8 cellular contexts compared by ENCODE assay signal in genomic region chr19:5789886-5790572, GRCh38. TPM values are rescaled to one million over a fixed set of nuclear protein-coding genes. Genes with fewer than 3 reads are reported as not detected.
A peak's percentile ranks its signal among the peaks of the same experiment; 100 is the strongest.
DNase-seq lines count a peak whose midpoint lies in the region; ATAC-seq, FAIRE-seq and TF ChIP-seq lines count a peak whose summit lies in the region.

No MANE protein-coding gene starts in this region.

- H3K27ac Mint-ChIP-seq in activated T-cell treated with anti-CD3 and anti-CD28 coated beads, Interleukin-2, amount 50 U/mL, for 24 hours: peak overlapping the region; percentile 100

- FAIRE-seq in GM12878 (lab: Jason Lieb, UNC): no peak

- intact Hi-C loops in GM12878 (cut with micrococcal nuclease; ENCODE audit: unreplicated experiment): loop anchor here (1.0 to 2.0 kb wide), 3 partner anchors 70 to 115 kb away; partner anchors contain the start of genes CATSPERD, LONP1, RPL36 and VMAC
- intact Hi-C loops in lower leg skin (cut with DNase I; ENCODE audit: low total_unique reads): no loop called here
- intact Hi-C loops in sciatic nerve (cut with DNase I): no loop called here

- peaks cover 54% of the 10 kb centered on the region for H3K36me3 Mint-ChIP-seq in activated T-cell treated with anti-CD3 and anti-CD28 coated beads, Interleukin-2, amount 50 U/mL, for 24 hours (ENCODE audit: low read depth)

- H3K79me2 ChIP-seq in GM12878 (ENCODE audit: control insufficient read depth, insufficient read depth, low read length): peaks cover 5% of the 10 kb centered on the region

- no peaks in the 10 kb centered on the region for H3K27me3 Mint-ChIP-seq in activated T-cell treated with anti-CD3 and anti-CD28 coated beads, Interleukin-2, amount 50 U/mL, for 24 hours

- H3K4me2 ChIP-seq in GM12878 (ENCODE audit: control insufficient read depth, insufficient read depth): peak overlapping the region; percentile 97

- TF ChIP-seq RAD21 in GM12878 (IDR thresholded peaks at IDR 0.05; ENCODE audit: insufficient read depth, low read depth, low read length): no peak

- peak overlapping the region; percentile 78 for H2AFZ ChIP-seq in GM12878 (ENCODE audit: control insufficient read depth, low read depth, low read length)

- H3K36me3 ChIP-seq in GM12878 (ENCODE audit: control insufficient read depth in 2 of 2, insufficient read depth in 2 of 2, low read length in 1 of 2) (peaks cover 4 to 27% of the 10 kb centered on the region in 2 experiments; a peak in 3 of 4 replicates), thymus (ENCODE audit: control insufficient read depth, insufficient read depth) (peaks cover 51% of the 10 kb centered on the region)

- DNase-seq in activated T-cell treated with anti-CD3 and anti-CD28 coated beads, Interleukin-2, amount 50 U/mL, for 24 hours: no peak
- DNase-seq in activated T-cell treated with anti-CD3 and anti-CD28 coated beads for 4 hours (no peak), GM12878 (ENCODE audit: low read depth, low spot score) (no peak), lower leg skin (ENCODE audit: low spot score in 2 of 2) (peak; percentile 57 to 92), sciatic nerve (ENCODE audit: low spot score) (no peak), NCI-H446 treated with DMSO at 0.1 percent for 48 hours (lab: John Stamatoyannopoulos, UW) (no peak)

- H3K9ac ChIP-seq in GM12878 (ENCODE audit: control insufficient read depth, insufficient read depth, low read length): peak overlapping the region; percentile 75

- in situ Hi-C loops in GM12878 (cut with MboI): no loop called here

- no peak for ATAC-seq in GM12878
- no peak for ATAC-seq in sciatic nerve
- ATAC-seq in HG03342 (IDR thresholded peaks at IDR 0.05; ENCODE audit: unreplicated experiment): no peak

- BruUV-seq in GM12878 (replicated peaks; lab: Mats Ljungman, UMichigan): no TSS peak

- TF ChIP-seq EP300 in GM12878 (IDR thresholded peaks at IDR 0.05; ENCODE audit: borderline replicate concordance in 1 of 2, control insufficient read depth in 1 of 2, low read depth in 2 of 2, low read length in 2 of 2): no peak

- peak overlapping the region; percentile 71 for H3K4me3 ChIP-seq in GM12878
- peak overlapping the region; percentile 5 for H3K4me3 ChIP-seq in lower leg skin (ENCODE audit: low read depth, poor library complexity, severe bottlenecking)
- peak overlapping the region; percentile 59 for H3K4me3 ChIP-seq in thymus (ENCODE audit: low read length)

- H3K9me3 Mint-ChIP-seq in activated T-cell treated with anti-CD3 and anti-CD28 coated beads, Interleukin-2, amount 50 U/mL, for 24 hours: no peaks in the 10 kb centered on the region

- H3K27ac ChIP-seq in GM12878 (ENCODE audit: control insufficient read depth, insufficient read depth) (peak overlapping the region; percentile 92), thymus (ENCODE audit: low read depth) (peak overlapping the region; percentile 89)

- no peaks in the 10 kb centered on the region for H4K20me1 ChIP-seq in GM12878 (ENCODE audit: control insufficient read depth, insufficient read depth)

- peaks cover 19% of the 10 kb centered on the region for H3K4me1 Mint-ChIP-seq in activated T-cell treated with anti-CD3 and anti-CD28 coated beads, Interleukin-2, amount 50 U/mL, for 24 hours (ENCODE audit: low read depth)

- 64% methylated on average over 27 of the region's 27 CpGs for WGBS in GM12878 (ENCODE audit: insufficient coverage, insufficient replicate concordance, low lambda C conversion rate, missing lambda C conversion rate)
- WGBS in lower leg skin, 2 donors: 40 to 50% methylated on average over 27 of the region's 27 CpGs
- WGBS in thymus: 84% methylated on average over 27 of the region's 27 CpGs

- SMC1A ChIA-PET in GM12878 (lab: Charles Lee; ENCODE audit: uncharacterized antibody, unreplicated experiment): interaction anchor here (1.0 kb wide), 1 partner anchor 14 kb away, joined by 3 read pairs; no protein-coding TSS in a partner anchor

- POLR2A ChIA-PET in GM12878 (lab: Charles Lee): interaction anchor here (0.6 to 1.1 kb wide), 3 partner anchors 14 to 114 kb away, joined by 3 to 7 read pairs (median 3); no protein-coding TSS in a partner anchor

- H3K4me3 Mint-ChIP-seq in activated T-cell treated with anti-CD3 and anti-CD28 coated beads, Interleukin-2, amount 50 U/mL, for 24 hours: peak overlapping the region; percentile 96

- no peaks in the 10 kb centered on the region for H3K27me3 ChIP-seq in GM12878 (replicated peaks in 1 of 2; ENCODE audit: control insufficient read depth in 2 of 2, insufficient read depth in 2 of 2, low read length in 1 of 2)
- H3K27me3 ChIP-seq in thymus (ENCODE audit: control insufficient read depth, insufficient read depth): no peaks in the 10 kb centered on the region

- TF ChIP-seq CTCF in GM12878 (IDR thresholded peaks at IDR 0.05 in 2 of 3, conservative IDR thresholded peaks at IDR 0.05 in 1 of 3; ENCODE audit: control insufficient read depth in 2 of 3, extremely low read depth in 1 of 3, insufficient read depth in 1 of 3, low read depth in 3 of 3, low read length in 3 of 3): no peak
- TF ChIP-seq CTCF in lower leg skin (IDR thresholded peaks at IDR 0.05): no peak

- peaks cover 3% of the 10 kb centered on the region; the same call in 1 of the 2 replicates for H3K4me1 ChIP-seq in GM12878 (ENCODE audit: control insufficient read depth, insufficient read depth, low read length)
- peaks cover 5% of the 10 kb centered on the region for H3K4me1 ChIP-seq in thymus (ENCODE audit: control insufficient read depth, insufficient read depth, low read length)

- TF ChIP-seq POLR2A in GM12878 (IDR thresholded peaks at IDR 0.05; ENCODE audit: low read depth, low read length) (no peak), lower leg skin (IDR thresholded peaks at IDR 0.05) (no peak)

- CTCF ChIA-PET in GM12878 (lab: Yijun Ruan, JAX): interaction anchor here (1.1 to 3.6 kb wide), 2 partner anchors 14 to 100 kb away, joined by 4 to 25 read pairs; partner anchors contain the start of genes NRTN and RPL36

- RAD21 ChIA-PET in GM12878 (lab: Charles Lee; ENCODE audit: unreplicated experiment): interaction anchor here (0.7 to 1.5 kb wide), 2 partner anchors 14 to 199 kb away, joined by 3 to 4 read pairs; partner anchors contain the start of gene NRTN

- H3K9me3 ChIP-seq in GM12878 (replicated peaks; ENCODE audit: control insufficient read depth, insufficient read depth, low read length) (no peaks in the 10 kb centered on the region), thymus (ENCODE audit: control insufficient read depth) (no peaks in the 10 kb centered on the region)

RNA-seq across cellular contexts. Expression of gene DUS3L, which starts 0.9 kb away (rescaled TPM):
- 40.0 and 53.9 TPM in 2 replicates for total RNA-seq in GM12878 (2013; cell fraction: nucleolus; rRNA removed)
- total RNA-seq in GM12878 (2014; rRNA removed) (31.4 and 34.1 TPM in 2 replicates), GM12878 (2014; rRNA removed; fragmentation: Illumina TruSeq; extraction: Trizol) (23.7 and 24.2 TPM in 2 replicates), GM12878 (2021) (36.9 and 47.6 TPM in 2 replicates), lower leg skin (100 to 1,000 TPM in 1 of 4 donors, 10 to 100 TPM in 3; 36.0 to 107 (median 67.4) TPM), sciatic nerve (27.9 TPM)
- 68.1 TPM for polyA plus RNA-seq in GM12878 (2011; ENCODE audit: low read depth)
- polyA plus RNA-seq in GM12878 (2011; rRNA removed) (14.2 and 22.4 TPM in 2 replicates), GM12878 (2014; fragmentation: Illumina TruSeq; extraction: Trizol) (9.8 and 28.0 TPM in 2 replicates), GM12878 (2014; fragmentation: Nextera tagmentation; extraction: Ambion mirVana) (1 to 10 TPM in 1 of 2 experiments, under 1 TPM in 1; 0.64 to 1.5 TPM), GM12878 (2014; rRNA removed) (43.8 and 53.2 TPM in 2 replicates), GM12878 (2016; fragmentation: Nextera tagmentation; extraction: Ambion mirVana) (10 to 100 TPM; 37.6 to 38.1 TPM), thymus (43.9 TPM)
- polyA plus RNA-seq in GM12878 (2011; cell fraction: cytosol; rRNA removed): 29.2 and 47.8 TPM in 2 replicates
- 122 and 160 TPM in 2 replicates for polyA plus RNA-seq in GM12878 (2011; cell fraction: nucleus; rRNA removed)
- 17.6 and 46.6 TPM in 2 replicates for polyA plus RNA-seq in GM12878 (2012)
- polyA minus RNA-seq in GM12878 (2011; rRNA and poly(A)+ RNA removed): 20.3 and 29.6 TPM in 2 replicates
- polyA minus RNA-seq in GM12878 (2011; cell fraction: cytosol; rRNA and poly(A)+ RNA removed): 22.1 and 36.8 TPM in 2 replicates
- polyA minus RNA-seq in GM12878 (2011; cell fraction: nucleus; rRNA and poly(A)+ RNA removed): 20.7 and 39.2 TPM in 2 replicates

RNA-seq across cellular contexts. Expression of gene PRR22, which starts 5.5 kb away (rescaled TPM):
- 2.6 and 3.5 TPM in 2 replicates for total RNA-seq in GM12878 (2013; cell fraction: nucleolus; rRNA removed)
- total RNA-seq in GM12878 (2014; rRNA removed) (2.2 and 2.8 TPM in 2 replicates), GM12878 (2014; rRNA removed; fragmentation: Illumina TruSeq; extraction: Trizol) (0.31 and 0.32 TPM in 2 replicates), GM12878 (2021) (2.5 and 3.1 TPM in 2 replicates), lower leg skin (1 to 10 TPM in 1 of 4 donors, under 1 TPM in 3; 0.25 to 1.2 (median 0.62) TPM), sciatic nerve (1.0 TPM)
- polyA plus RNA-seq in GM12878 (2011; ENCODE audit: low read depth): 0.22 TPM
- polyA plus RNA-seq in GM12878 (2011; rRNA removed) (0.37 and 0.81 TPM in 2 replicates), GM12878 (2014; fragmentation: Illumina TruSeq; extraction: Trizol) (0.34 TPM in 1 of 2 replicates, not detected in the other), GM12878 (2014; fragmentation: Nextera tagmentation; extraction: Ambion mirVana) (not detected), GM12878 (2014; rRNA removed) (4.4 and 5.4 TPM in 2 replicates), GM12878 (2016; fragmentation: Nextera tagmentation; extraction: Ambion mirVana) (1 to 10 TPM; 1.2 to 1.4 TPM), thymus (13.6 TPM)
- 1.2 and 2.7 TPM in 2 replicates for polyA plus RNA-seq in GM12878 (2011; cell fraction: cytosol; rRNA removed)
- polyA plus RNA-seq in GM12878 (2011; cell fraction: nucleus; rRNA removed): 15.2 and 22.3 TPM in 2 replicates
- 1.1 and 1.9 TPM in 2 replicates for polyA plus RNA-seq in GM12878 (2012)
- polyA minus RNA-seq in GM12878 (2011; rRNA and poly(A)+ RNA removed): 0.31 TPM in 1 of 2 replicates, not detected in the other
- polyA minus RNA-seq in GM12878 (2011; cell fraction: cytosol; rRNA and poly(A)+ RNA removed): 1.1 TPM in 1 of 2 replicates, not detected in the other
- polyA minus RNA-seq in GM12878 (2011; cell fraction: nucleus; rRNA and poly(A)+ RNA removed): 1.2 and 1.8 TPM in 2 replicates

RNA-seq across cellular contexts. Expression of gene NRTN, which starts 14.8 kb away (rescaled TPM):
- total RNA-seq in GM12878 (2013; cell fraction: nucleolus; rRNA removed): not detected in 2 replicates
- total RNA-seq in GM12878 (2014; rRNA removed) (not detected in 2 replicates), GM12878 (2014; rRNA removed; fragmentation: Illumina TruSeq; extraction: Trizol) (not detected in 2 replicates), GM12878 (2021) (not detected in 2 replicates), lower leg skin (1 to 10 TPM; 6.5 to 7.9 (median 7.2) TPM), sciatic nerve (not detected)
- not detected for polyA plus RNA-seq in GM12878 (2011; ENCODE audit: low read depth)
- polyA plus RNA-seq in GM12878 (2011; rRNA removed) (not detected in 2 replicates), GM12878 (2014; fragmentation: Illumina TruSeq; extraction: Trizol) (not detected in 2 replicates), GM12878 (2014; fragmentation: Nextera tagmentation; extraction: Ambion mirVana) (not detected), GM12878 (2014; rRNA removed) (0.28 TPM in 1 of 2 replicates, not detected in the other), GM12878 (2016; fragmentation: Nextera tagmentation; extraction: Ambion mirVana) (not detected), thymus (4.0 TPM)
- not detected in 2 replicates for polyA plus RNA-seq in GM12878 (2011; cell fraction: cytosol; rRNA removed)
- not detected in 2 replicates for polyA plus RNA-seq in GM12878 (2011; cell fraction: nucleus; rRNA removed)
- polyA plus RNA-seq in GM12878 (2012): not detected in 2 replicates
- not detected in 2 replicates for polyA minus RNA-seq in GM12878 (2011; rRNA and poly(A)+ RNA removed)
- polyA minus RNA-seq in GM12878 (2011; cell fraction: cytosol; rRNA and poly(A)+ RNA removed): not detected in 2 replicates
- polyA minus RNA-seq in GM12878 (2011; cell fraction: nucleus; rRNA and poly(A)+ RNA removed): not detected in 2 replicates

RNA-seq across cellular contexts. Expression of gene FUT6, which starts 49.5 kb away (rescaled TPM):
- 0.39 and 0.42 TPM in 2 replicates for total RNA-seq in GM12878 (2013; cell fraction: nucleolus; rRNA removed)
- total RNA-seq in GM12878 (2014; rRNA removed): not detected in 2 replicates
- total RNA-seq in GM12878 (2014; rRNA removed; fragmentation: Illumina TruSeq; extraction: Trizol): not detected in 2 replicates
- not detected in 2 replicates for total RNA-seq in GM12878 (2021)
- polyA plus RNA-seq in GM12878 (2011; ENCODE audit: low read depth): not detected
- polyA plus RNA-seq in GM12878 (2011; rRNA removed): not detected in 2 replicates
- not detected in 2 replicates for polyA plus RNA-seq in GM12878 (2011; cell fraction: cytosol; rRNA removed)
- polyA plus RNA-seq in GM12878 (2011; cell fraction: nucleus; rRNA removed): not detected in 2 replicates
- polyA plus RNA-seq in GM12878 (2012): not detected in 2 replicates
- not detected in 2 replicates for polyA plus RNA-seq in GM12878 (2014; fragmentation: Illumina TruSeq; extraction: Trizol)
- not detected for polyA plus RNA-seq in GM12878 (2014; fragmentation: Nextera tagmentation; extraction: Ambion mirVana)
- not detected in 2 replicates for polyA plus RNA-seq in GM12878 (2014; rRNA removed)
- not detected for polyA plus RNA-seq in GM12878 (2016; fragmentation: Nextera tagmentation; extraction: Ambion mirVana)
- not detected in 2 replicates for polyA minus RNA-seq in GM12878 (2011; rRNA and poly(A)+ RNA removed)
- not detected in 2 replicates for polyA minus RNA-seq in GM12878 (2011; cell fraction: cytosol; rRNA and poly(A)+ RNA removed)
- not detected in 2 replicates for polyA minus RNA-seq in GM12878 (2011; cell fraction: nucleus; rRNA and poly(A)+ RNA removed)
- under 1 TPM in 2 of 4 donors, not detected in 2; 0.23 to 0.29 TPM for total RNA-seq in lower leg skin
- polyA plus RNA-seq in thymus: 0.43 TPM
- total RNA-seq in sciatic nerve: not detected

Comparison
In these comparisons a context has a peak if more than half of its experiments do, and no peak if none do; other contexts are left out.
1. DNase-seq: peak in lower leg skin (2 of 2); none in activated T-cell treated with anti-CD3 and anti-CD28 coated beads, Interleukin-2, amount 50 U/mL, for 24 hours (single experiment), activated T-cell treated with anti-CD3 and anti-CD28 coated beads for 4 hours (single experiment), GM12878 (single experiment), sciatic nerve (single experiment) and NCI-H446 treated with DMSO at 0.1 percent for 48 hours (single experiment).
2. H3K4me3 ChIP-seq: peak in every context shown above with its lines; median percentile 71 in GM12878; 59 in thymus; 5 in lower leg skin.